Comparison of ENCODE assay signal across 19 cellular contexts in genomic region chr6:73367761-73368355, GRCh38. TPM values are rescaled to one million over a fixed set of nuclear protein-coding genes. Genes with fewer than 3 reads are reported as not detected.
"Had no signal": no experiment of that assay in that cellular context is flagged by ENCODE, and none has a peak within 500 bp of the region (broad histone marks: within the 10 kb centered on the region; RNA-seq: fewer than 3 reads in every experiment).

No MANE protein-coding gene starts in this region.

- H3K9me3 Mint-ChIP-seq: activated naive CD4-positive, alpha-beta T cell treated with anti-CD3 and anti-CD28 coated beads, Interleukin-2, amount 10 ng/mL, durations not matched to agents 7 days and 5 days; activated T-helper 2 cell treated with anti-CD3 and anti-CD28 coated beads, Interferon-gamma antibody, Interleukin-2, Interleukin-4, amounts not matched to agents 10 μg/mL and 5 μg/mL and 100 μg/mL, durations not matched to agents 14 hours and 24 hours and 36 hours; neural crest cell had no signal

- H3K27ac Mint-ChIP-seq: activated naive CD4-positive, alpha-beta T cell treated with anti-CD3 and anti-CD28 coated beads, Interleukin-2, amount 10 ng/mL, durations not matched to agents 7 days and 5 days; activated T-helper 2 cell treated with anti-CD3 and anti-CD28 coated beads, Interferon-gamma antibody, Interleukin-2, Interleukin-4, amounts not matched to agents 10 μg/mL and 5 μg/mL and 100 μg/mL, durations not matched to agents 14 hours and 24 hours and 36 hours; stimulated activated naive CD8-positive, alpha-beta T cell treated with anti-CD3 and anti-CD28 coated beads, Interleukin-15, Interleukin-2, amounts not matched to agents 100 ng/mL and 50 ng/mL, for 24 hours had no signal

- H3K4me1 Mint-ChIP-seq: activated naive CD4-positive, alpha-beta T cell treated with anti-CD3 and anti-CD28 coated beads, Interleukin-2, amount 10 ng/mL, durations not matched to agents 7 days and 5 days; neural crest cell had no signal

- H3K27me3 ChIP-seq: cardiac muscle cell, colonic mucosa, hepatocyte, upper lobe of left lung had no signal

- H3K4me3 Mint-ChIP-seq: activated naive CD4-positive, alpha-beta T cell treated with anti-CD3 and anti-CD28 coated beads, Interleukin-2, amount 10 ng/mL, durations not matched to agents 7 days and 5 days; neural crest cell; stimulated activated naive CD8-positive, alpha-beta T cell treated with anti-CD3 and anti-CD28 coated beads, Interleukin-15, Interleukin-2, amounts not matched to agents 100 ng/mL and 50 ng/mL, for 24 hours had no signal

- FAIRE-seq: TTC549 had no signal

- H3K4me3 ChIP-seq: cardiac muscle cell, colonic mucosa, hepatocyte, upper lobe of left lung had no signal

- DNase-seq: activated CD4-positive, alpha-beta T cell treated with anti-CD3 and anti-CD28 coated beads, Interleukin-2, amount 50 U/mL, for 1 hour; activated naive CD4-positive, alpha-beta T cell treated with anti-CD3 and anti-CD28 coated beads, Interleukin-2, amount 10 ng/mL, durations not matched to agents 7 days and 5 days; colonic mucosa; effector CD8-positive, alpha-beta T cell; erythroblast; retina; stimulated activated CD4-positive, alpha-beta T cell treated with anti-CD3 and anti-CD28 coated beads, Interleukin-15, amount 100 ng/mL, for 24 hours; stimulated activated CD4-positive, alpha-beta T cell treated with anti-CD3 and anti-CD28 coated beads, Interleukin-4, amount 100 ng/mL, for 24 hours; upper lobe of left lung had no signal

- H3K36me3 ChIP-seq: cardiac muscle cell, colonic mucosa, upper lobe of left lung had no signal

- H3K27me3 Mint-ChIP-seq: stimulated activated naive CD8-positive, alpha-beta T cell treated with anti-CD3 and anti-CD28 coated beads, Interleukin-15, Interleukin-2, amounts not matched to agents 100 ng/mL and 50 ng/mL, for 24 hours had no signal

- H3K36me3 Mint-ChIP-seq: activated naive CD4-positive, alpha-beta T cell treated with anti-CD3 and anti-CD28 coated beads, Interleukin-2, amount 10 ng/mL, durations not matched to agents 7 days and 5 days had no signal

RNA-seq across cellular contexts. Expression of gene OOEP, which starts 1.8 kb away (rescaled TPM):
- total RNA-seq: activated T-helper 2 cell treated with anti-CD3 and anti-CD28 coated beads, Interferon-gamma antibody, Interleukin-2, Interleukin-4, amounts not matched to agents 10 μg/mL and 5 μg/mL and 100 μg/mL, durations not matched to agents 14 hours and 24 hours and 36 hours; cardiac muscle cell; colonic mucosa; hepatocyte; liver; neural crest cell; skeletal muscle tissue; temporal lobe had no signal

RNA-seq across cellular contexts. Expression of gene KHDC3L, which starts 5.4 kb away (rescaled TPM):
- total RNA-seq: activated T-helper 2 cell treated with anti-CD3 and anti-CD28 coated beads, Interferon-gamma antibody, Interleukin-2, Interleukin-4, amounts not matched to agents 10 μg/mL and 5 μg/mL and 100 μg/mL, durations not matched to agents 14 hours and 24 hours and 36 hours; colonic mucosa; hepatocyte; kidney epithelial cell; liver; neural crest cell; skeletal muscle tissue; upper lobe of left lung had no signal

RNA-seq across cellular contexts. Expression of gene DPPA5, which starts 13.8 kb away (rescaled TPM):
- total RNA-seq: activated T-helper 2 cell treated with anti-CD3 and anti-CD28 coated beads, Interferon-gamma antibody, Interleukin-2, Interleukin-4, amounts not matched to agents 10 μg/mL and 5 μg/mL and 100 μg/mL, durations not matched to agents 14 hours and 24 hours and 36 hours; cardiac muscle cell; colonic mucosa; hepatocyte; kidney epithelial cell; liver; neural crest cell; skeletal muscle tissue; temporal lobe; upper lobe of left lung had no signal

RNA-seq across cellular contexts. Expression of gene DDX43, which starts 26.8 kb away (rescaled TPM):
- total RNA-seq: cardiac muscle cell, hepatocyte, neural crest cell, skeletal muscle tissue had no signal
